19 cellular contexts compared by ENCODE assay signal in the genomic region with DNA sequence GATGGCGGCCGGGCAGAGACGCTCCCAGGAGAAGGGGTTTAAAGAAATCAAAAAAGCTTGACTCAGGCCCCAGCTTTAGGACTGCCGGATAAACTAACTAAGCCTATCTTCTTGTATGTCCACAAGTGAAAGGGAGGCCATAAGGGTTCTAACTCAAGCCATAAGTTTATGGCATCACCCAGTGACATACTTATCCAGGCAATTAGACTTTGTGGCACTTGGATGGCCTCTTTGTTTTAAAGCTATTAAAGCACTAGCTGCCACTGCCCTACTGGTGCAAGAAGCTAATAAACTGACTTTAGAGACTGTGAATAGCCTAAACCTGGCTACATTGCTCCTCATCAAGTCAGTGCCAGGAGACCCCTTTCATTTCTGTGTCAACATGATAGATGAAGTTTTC.
A peak's percentile ranks its signal among the peaks of the same experiment; 100 is the strongest.
DNase-seq lines count a peak whose midpoint lies in the region; ATAC-seq, FAIRE-seq and TF ChIP-seq lines count a peak whose summit lies in the region.
"Had no signal": no experiment of that assay in that cellular context is flagged by ENCODE, and none has a peak within 500 bp of the region (broad histone marks: within the 10 kb centered on the region; RNA-seq: fewer than 3 reads in every experiment).

No MANE protein-coding gene starts in this region.

- H3K4me3 Mint-ChIP-seq in nephron: no peak overlapping the region
- H3K4me3 Mint-ChIP-seq: B cell, GM23338 had no signal

- WGBS in heart right ventricle, 2 donors: 67 to 68% methylated on average over 4 of the region's 4 CpGs
- WGBS in hepatocyte (ENCODE audit: low lambda C conversion rate, missing lambda C conversion rate): 69% methylated on average over 4 of the region's 4 CpGs
- 66 to 70% (median 69%) methylated on average over 4 of the region's 4 CpGs for whole genome bisulfite sequencing in small intestine, 3 donors

- H3K27me3 ChIP-seq in left ventricle myocardium inferior (ENCODE audit: low read depth) (no peaks in the 10 kb centered on the region), heart right ventricle (no peaks in the 10 kb centered on the region), hepatocyte (no peaks in the 10 kb centered on the region), PC-9 (ENCODE audit: insufficient read depth, low read depth) (no peaks in the 10 kb centered on the region), small intestine (ENCODE audit: control insufficient read depth in 2 of 2, insufficient read depth in 2 of 2, low read length in 2 of 2) (no peaks in the 10 kb centered on the region)
- H3K27me3 ChIP-seq: BLaER1 treated with 17β-estradiol and CSF1 and Interleukin-3, amounts not matched to agents 10 nM and 100 nM had no signal

- DNase-seq in left ventricle myocardium inferior (no peak), heart right ventricle (no peak), hepatocyte (ENCODE audit: low spot score) (no peak), PC-9 (no peak), ACHN (no peak), small intestine (no peak)
- DNase-seq: 8988T; Caco-2; CD8-positive, alpha-beta memory T cell; GDM1; HCEC 1CT had no signal

- H3K27ac Mint-ChIP-seq in nephron: peak overlapping the region; percentile 71 to 95 (median 82)
- H3K27ac Mint-ChIP-seq: B cell; CD8-positive, alpha-beta memory T cell; GM23338 had no signal

- H3K27me3 Mint-ChIP-seq in nephron (ENCODE audit: low read depth): no peaks in the 10 kb centered on the region
- H3K27me3 Mint-ChIP-seq: B cell; CD8-positive, alpha-beta memory T cell had no signal

- BruUV-seq in PC-9 (replicated peaks; lab: Mats Ljungman, UMichigan): no TSS peak

- H3K79me2 ChIP-seq in hepatocyte (no peaks in the 10 kb centered on the region), PC-9 (ENCODE audit: low read depth) (no peaks in the 10 kb centered on the region)

- H3K4me2 ChIP-seq in hepatocyte: peak overlapping the region; percentile 35
- no peak overlapping the region for H3K4me2 ChIP-seq in PC-9
- H3K4me2 ChIP-seq: BLaER1 treated with 17β-estradiol and CSF1 and Interleukin-3, amounts not matched to agents 10 nM and 100 nM; GM23338 had no signal

- peak overlapping the region; percentile 9 for H3K27ac ChIP-seq in left ventricle myocardium inferior (replicated peaks)
- no peak overlapping the region for H3K27ac ChIP-seq in heart right ventricle
- no peak overlapping the region for H3K27ac ChIP-seq in hepatocyte
- no peak overlapping the region for H3K27ac ChIP-seq in PC-9
- H3K27ac ChIP-seq in small intestine (ENCODE audit: low read depth in 1 of 2, low read length in 1 of 2): no peak overlapping the region
- H3K27ac ChIP-seq: BLaER1 treated with 17β-estradiol and CSF1 and Interleukin-3, amounts not matched to agents 10 nM and 100 nM had no signal

- ATAC-seq in heart right ventricle: no peak
- ATAC-seq: GM23338 had no signal

- CTCF ChIA-PET in PC-9 (lab: Charles Lee): no interaction called here

- TF ChIP-seq CTCF in left ventricle myocardium inferior (IDR thresholded peaks at IDR 0.05; ENCODE audit: borderline replicate concordance): no peak
- no peak for TF ChIP-seq CTCF in heart right ventricle (IDR thresholded peaks at IDR 0.05)
- no peak for TF ChIP-seq CTCF in hepatocyte (IDR thresholded peaks at IDR 0.05; ENCODE audit: poor library complexity)
- TF ChIP-seq CTCF in nephron (IDR thresholded peaks at IDR 0.05; ENCODE audit: unreplicated experiment in 3 of 3): no peak
- TF ChIP-seq CTCF in PC-9 (conservative IDR thresholded peaks at IDR 0.05): no peak

- no peaks in the 10 kb centered on the region for H3K36me3 Mint-ChIP-seq in nephron (ENCODE audit: low read depth)

- no peaks in the 10 kb centered on the region for H3F3A ChIP-seq in PC-9 (ENCODE audit: insufficient read depth, low read depth)

- H3K9me3 ChIP-seq in left ventricle myocardium inferior (replicated peaks) (no peaks in the 10 kb centered on the region), heart right ventricle (no peaks in the 10 kb centered on the region), hepatocyte (ENCODE audit: low read depth) (no peaks in the 10 kb centered on the region), PC-9 (ENCODE audit: insufficient read depth, low read depth) (no peaks in the 10 kb centered on the region), small intestine (ENCODE audit: control insufficient read depth, low read depth) (no peaks in the 10 kb centered on the region)
- H3K9me3 ChIP-seq: Caco-2 had no signal

- in situ Hi-C loops in ACHN (cut with HindIII; ENCODE audit: low pct_ligation_motif_present, low pct_unique_long_range_greater_than_20kb, low sequenced_read_pairs): no loop called here

- H3K9me3 Mint-ChIP-seq in nephron: peaks cover 8% of the 10 kb centered on the region
- H3K9me3 Mint-ChIP-seq: CD8-positive, alpha-beta memory T cell had no signal

- POLR2A ChIA-PET in PC-9 (lab: Charles Lee; ENCODE audit: unreplicated experiment): no interaction called here

- H4K20me1 ChIP-seq in hepatocyte (ENCODE audit: insufficient read depth, poor library complexity, severe bottlenecking): no peaks in the 10 kb centered on the region
- H4K20me1 ChIP-seq in PC-9 (ENCODE audit: insufficient read depth): no peaks in the 10 kb centered on the region
- H4K20me1 ChIP-seq: BLaER1 treated with 17β-estradiol and CSF1 and Interleukin-3, amounts not matched to agents 10 nM and 100 nM had no signal

- H3K36me3 ChIP-seq in left ventricle myocardium inferior (no peaks in the 10 kb centered on the region), heart right ventricle (no peaks in the 10 kb centered on the region), hepatocyte (replicated peaks; ENCODE audit: insufficient read depth, low read depth) (no peaks in the 10 kb centered on the region), PC-9 (ENCODE audit: low read depth) (no peaks in the 10 kb centered on the region), small intestine (ENCODE audit: control insufficient read depth in 2 of 2, insufficient read depth in 2 of 2, low read length in 2 of 2) (no peaks in the 10 kb centered on the region)
- H3K36me3 ChIP-seq: BLaER1 treated with 17β-estradiol and CSF1 and Interleukin-3, amounts not matched to agents 10 nM and 100 nM had no signal

- H3K4me1 Mint-ChIP-seq in nephron: peaks cover 32% of the 10 kb centered on the region

- H2AFZ ChIP-seq in hepatocyte (no peak overlapping the region), PC-9 (no peak overlapping the region)
- H2AFZ ChIP-seq: GM23338 had no signal

- FAIRE-seq in small intestine (lab: Jason Lieb, UNC): no peak
- FAIRE-seq: D721Med, GM12892, GM18507, H54 had no signal

- intact Hi-C loops in left ventricle myocardium inferior (cut with micrococcal nuclease) (no loop called here), heart right ventricle (cut with DNase I) (loop anchor here in 1 of 10 donors (10.0 kb wide), 2 partner anchors 87 to 103 kb away; partner anchors contain the start of gene ZNF429), PC-9 (cut with micrococcal nuclease; ENCODE audit: unreplicated experiment) (no loop called here)

- H3K4me1 ChIP-seq in left ventricle myocardium inferior (peaks cover 32% of the 10 kb centered on the region), heart right ventricle (peaks cover 6 to 32% (median 21%) of the 10 kb centered on the region in 9 donors), hepatocyte (ENCODE audit: insufficient read depth) (peaks cover 18% of the 10 kb centered on the region), PC-9 (replicated peaks; ENCODE audit: insufficient read depth) (no peaks in the 10 kb centered on the region), small intestine (ENCODE audit: control insufficient read depth in 2 of 2, insufficient read depth in 1 of 2, low read depth in 1 of 2, low read length in 1 of 2) (no peaks in the 10 kb centered on the region)
- H3K4me1 ChIP-seq: Caco-2 had no signal

- H3K4me3 ChIP-seq in left ventricle myocardium inferior: no peak overlapping the region
- H3K4me3 ChIP-seq in heart right ventricle: no peak overlapping the region
- H3K4me3 ChIP-seq in hepatocyte: no peak overlapping the region
- H3K4me3 ChIP-seq in PC-9: no peak overlapping the region
- H3K4me3 ChIP-seq in small intestine (ENCODE audit: low read depth in 1 of 2, low read length in 2 of 2): no peak overlapping the region
- H3K4me3 ChIP-seq: BLaER1 treated with 17β-estradiol and CSF1 and Interleukin-3, amounts not matched to agents 10 nM and 100 nM; GM23338 had no signal

- H3K9me2 ChIP-seq in hepatocyte (replicated peaks; ENCODE audit: insufficient read depth) (no peaks in the 10 kb centered on the region), PC-9 (ENCODE audit: insufficient read depth) (no peaks in the 10 kb centered on the region)
